In the genomic region with DNA sequence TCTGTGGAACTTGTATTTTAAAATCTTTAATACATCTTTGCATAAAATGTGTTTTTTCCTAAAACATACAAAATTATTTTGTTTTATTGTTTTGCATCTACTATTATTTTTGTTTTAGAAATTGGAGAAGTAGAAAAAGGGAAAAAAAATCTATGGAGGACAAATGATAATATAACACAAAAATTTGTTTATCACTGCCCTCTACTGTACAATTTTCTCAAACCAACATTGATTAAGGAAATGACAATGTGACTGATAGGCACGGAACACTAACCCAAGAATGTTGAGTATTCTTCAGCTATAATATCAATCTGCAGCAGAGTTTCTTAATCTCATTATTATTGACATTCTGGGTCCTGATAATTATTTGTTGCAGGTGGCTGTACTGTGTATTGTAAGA, we compare ENCODE assay signal across 1 cellular context.
TF ChIP-seq lines count a peak whose summit lies in the region.

No MANE protein-coding gene starts in this region.

TF ChIP-seq in K562, 482 proteins besides CTCF, POLR2A, EP300 and RAD21:
- TF ChIP-seq HDAC6 (IDR thresholded peaks at IDR 0.05; ENCODE audit: low read depth, low read length) (no peak), KLF10 (CRISPR knock-in tag; IDR thresholded peaks at IDR 0.05) (no peak)
- TF ChIP-seq, protein P1, sequence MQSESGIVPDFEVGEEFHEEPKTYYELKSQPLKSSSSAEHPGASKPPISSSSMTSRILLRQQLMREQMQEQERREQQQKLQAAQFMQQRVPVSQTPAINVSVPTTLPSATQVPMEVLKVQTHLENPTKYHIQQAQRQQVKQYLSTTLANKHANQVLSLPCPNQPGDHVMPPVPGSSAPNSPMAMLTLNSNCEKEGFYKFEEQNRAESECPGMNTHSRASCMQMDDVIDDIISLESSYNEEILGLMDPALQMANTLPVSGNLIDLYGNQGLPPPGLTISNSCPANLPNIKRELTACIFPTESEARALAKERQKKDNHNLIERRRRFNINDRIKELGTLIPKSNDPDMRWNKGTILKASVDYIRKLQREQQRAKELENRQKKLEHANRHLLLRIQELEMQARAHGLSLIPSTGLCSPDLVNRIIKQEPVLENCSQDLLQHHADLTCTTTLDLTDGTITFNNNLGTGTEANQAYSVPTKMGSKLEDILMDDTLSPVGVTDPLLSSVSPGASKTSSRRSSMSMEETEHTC (IDR thresholded peaks at IDR 0.05) = no peak
